Comparison of ENCODE assay signal across 8 cellular contexts in the genomic region with DNA sequence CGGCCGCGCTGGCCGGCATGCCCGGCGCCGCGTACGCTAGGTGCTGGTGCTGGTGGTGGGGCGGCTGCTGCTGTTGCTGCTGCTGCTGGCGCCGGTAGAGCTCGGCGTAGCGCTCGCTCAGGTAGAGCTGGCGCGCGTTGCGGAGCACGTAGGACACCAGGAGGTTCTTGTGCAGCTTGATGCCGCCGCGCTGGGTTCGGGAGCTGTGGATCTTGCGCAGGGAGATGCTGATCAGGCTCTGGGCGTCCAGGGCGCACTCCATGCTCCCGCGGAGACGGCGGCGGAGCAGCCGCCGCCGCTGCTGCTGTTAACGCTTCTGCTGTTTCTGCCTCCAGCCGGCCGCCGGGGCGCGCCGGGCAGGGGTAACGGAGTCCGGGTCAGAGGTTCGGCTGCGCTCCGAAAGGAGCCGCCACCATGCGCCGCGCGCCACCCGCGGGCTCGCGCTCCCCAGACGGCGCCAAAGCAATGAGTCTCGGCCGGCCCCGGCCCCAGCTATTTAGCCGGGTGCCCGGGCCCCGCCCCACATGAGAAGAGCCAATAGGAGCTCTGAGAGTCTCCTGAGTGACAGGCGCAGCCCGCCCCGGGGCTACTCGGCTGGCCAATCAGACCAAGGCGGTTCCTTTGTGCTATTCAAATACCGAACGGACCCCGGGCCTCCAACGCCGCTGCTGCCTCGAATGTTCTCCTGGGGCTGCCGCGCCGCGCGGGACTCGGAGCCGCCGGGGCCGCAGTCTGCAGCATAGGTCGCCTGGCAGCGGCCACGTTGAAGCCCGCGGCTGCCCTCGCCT. TPM values are rescaled to one million over a fixed set of nuclear protein-coding genes. Genes with fewer than 3 reads are reported as not detected.
DNase-seq lines count a peak whose midpoint lies in the region; ATAC-seq and TF ChIP-seq lines count a peak whose summit lies in the region.

A gene (minus strand): TSS at position 471 of the 788 bp plus-strand sequence. CDS start 209 bp downstream, at position 262.

- H3K4me1 ChIP-seq in RWPE2 (ENCODE audit: insufficient read depth, poor library complexity, severe bottlenecking), result peaks cover 4% of the 10 kb centered on the region

- peaks cover 48% of the 10 kb centered on the region for H3K4me1 Mint-ChIP-seq in nephron progenitor cell

- H3K4me3 Mint-ChIP-seq in nephron progenitor cell, result peak within 1 kb of the TSS; percentile 94

- H3K27me3 ChIP-seq in RWPE2 (ENCODE audit: insufficient read depth, poor library complexity, severe bottlenecking), result no peaks in the 10 kb centered on the region

- H3K4me3 ChIP-seq in LNCaP clone FGC (ENCODE audit: low read depth, low read length) (peak within 1 kb of the TSS; percentile 70), RWPE2 (ENCODE audit: severe bottlenecking) (peak within 1 kb of the TSS; percentile 71), fibroblast of the aortic adventitia (ENCODE audit: low read depth, low read length) (peak within 1 kb of the TSS; percentile 87)

- peaks cover 19% of the 10 kb centered on the region for H3K27me3 Mint-ChIP-seq in nephron progenitor cell (ENCODE audit: low read depth, poor library complexity)

- H3K9me3 Mint-ChIP-seq in nephron progenitor cell, result no peaks in the 10 kb centered on the region

- peak within 1 kb of the TSS; percentile 95 for H3K27ac ChIP-seq in RWPE2 (ENCODE audit: poor library complexity, severe bottlenecking)

- no peak for TF ChIP-seq CTCF in LNCaP clone FGC (IDR thresholded peaks at IDR 0.05; ENCODE audit: control insufficient read depth, extremely low read depth, insufficient read depth)
- no peak for TF ChIP-seq CTCF in RWPE2 (IDR thresholded peaks at IDR 0.05; ENCODE audit: poor library complexity, severe bottlenecking)
- TF ChIP-seq CTCF in fibroblast of the aortic adventitia (IDR thresholded peaks at IDR 0.05; ENCODE audit: insufficient read depth, low read length), result no peak
- no peak for TF ChIP-seq CTCF in nephron progenitor cell (IDR thresholded peaks at IDR 0.05)

- H3K9me3 ChIP-seq in RWPE2 (ENCODE audit: severe bottlenecking), result no peaks in the 10 kb centered on the region

- ATAC-seq in RWPE2 (ENCODE audit: low read depth), result peak; percentile 74
- peak; percentile 93 for ATAC-seq in stimulated activated naive CD8-positive, alpha-beta T cell treated with anti-CD3 and anti-CD28 coated beads, Interleukin-15, Interleukin-2, amounts not matched to agents 100 U/mL and 50 U/mL, for 24 hours

- DNase-seq in EL (peak; percentile 96), H4 (ENCODE audit: low spot score) (peak; percentile 83), LNCaP clone FGC (ENCODE audit: low read depth) (peak; percentile 75), RWPE2 (ENCODE audit: low spot score) (peak; percentile 93), fibroblast of the aortic adventitia (ENCODE audit: low read depth) (peak; percentile 94), nephron progenitor cell (peak; percentile 95)
- peak; percentile 90 for DNase-seq in activated effector memory CD4-positive, alpha-beta T cell treated with Interleukin-2 at 50 U/mL for 16 hours
- DNase-seq in stimulated activated naive CD8-positive, alpha-beta T cell treated with anti-CD3 and anti-CD28 coated beads, Interleukin-15, Interleukin-2, amounts not matched to agents 100 U/mL and 50 U/mL, for 24 hours, result peak; percentile 94

- H3K36me3 ChIP-seq in RWPE2 (ENCODE audit: low read depth), result no peaks in the 10 kb centered on the region

- H3K27ac Mint-ChIP-seq in nephron progenitor cell, result peak within 1 kb of the TSS; percentile 93

- no peaks in the 10 kb centered on the region for H3K36me3 Mint-ChIP-seq in nephron progenitor cell (ENCODE audit: low read depth)

RNA-seq across cellular contexts. Expression of the gene that starts here (rescaled TPM):
- total RNA-seq in H4 (2014; rRNA removed; shearing (Covaris generic)), result 12.9 and 24.3 TPM in 2 replicates
- 28.0 and 42.0 TPM in 2 replicates for total RNA-seq in fibroblast of the aortic adventitia (ENCODE audit: low replicate concordance)

Comparison
In these comparisons a context has a peak if more than half of its experiments do, and no peak if none do; other contexts are left out.
1. Peak in every context shown above with its lines: DNase-seq, ATAC-seq, H3K4me3 ChIP-seq and H3K27ac ChIP-seq.